ENCODE assay signal across 8 cellular contexts in the genomic region with DNA sequence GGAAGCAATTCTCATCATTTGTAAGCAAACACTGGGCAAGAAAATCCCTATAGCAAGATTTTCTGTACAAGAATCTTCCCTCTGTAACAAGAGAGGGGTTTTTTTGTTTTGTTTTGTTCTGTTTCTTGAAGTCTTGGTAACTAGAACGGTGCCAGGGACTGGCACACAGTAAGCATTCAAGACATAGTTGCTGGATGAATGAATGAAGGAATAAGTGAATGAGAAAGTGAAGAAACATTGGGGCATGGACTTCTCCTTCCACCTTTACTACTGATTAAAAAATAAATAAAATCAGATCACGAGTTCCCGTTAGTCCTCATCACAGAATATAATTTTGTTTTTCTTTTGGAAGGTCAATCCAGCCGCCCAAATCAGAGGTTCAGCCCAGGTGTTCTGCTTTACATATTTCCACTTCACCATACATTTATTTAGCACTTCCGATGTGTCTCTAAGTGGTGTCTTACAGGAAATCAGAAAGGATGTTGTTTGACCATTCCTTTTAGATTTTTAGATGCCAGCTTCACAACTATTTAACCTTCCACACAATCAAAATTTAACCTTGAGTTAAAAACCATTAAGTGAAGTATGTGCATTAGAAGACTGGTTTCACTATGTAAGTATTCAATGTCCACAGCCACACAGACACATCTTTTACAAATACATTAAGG.
A peak's percentile ranks its signal among the peaks of the same experiment; 100 is the strongest.
DNase-seq lines count a peak whose midpoint lies in the region; ATAC-seq and TF ChIP-seq lines count a peak whose summit lies in the region.
"Had no signal": no experiment of that assay in that cellular context is flagged by ENCODE, and none has a peak within 500 bp of the region (broad histone marks: within the 10 kb centered on the region; RNA-seq: fewer than 3 reads in every experiment).

No MANE protein-coding gene starts in this region.

- peak overlapping the region; percentile 41 for H3K4me2 ChIP-seq in OCI-LY1 (ENCODE audit: low read length)

- H3K27ac ChIP-seq in OCI-LY1 (ENCODE audit: low read depth, low read length, poor library complexity, severe bottlenecking) (peak overlapping the region; percentile 98), psoas muscle (peak overlapping the region; percentile 88)
- H3K27ac ChIP-seq: sigmoid colon had no signal

- H3K27me3 ChIP-seq in OCI-LY1 (ENCODE audit: insufficient read depth, low read length): no peaks in the 10 kb centered on the region
- no peaks in the 10 kb centered on the region for H3K27me3 ChIP-seq in psoas muscle (ENCODE audit: insufficient read depth in 3 of 3, low read length in 2 of 3)
- H3K27me3 ChIP-seq: sigmoid colon had no signal

- H3K79me2 ChIP-seq in OCI-LY1 (ENCODE audit: insufficient read depth, low read length): no peaks in the 10 kb centered on the region

- H3K9me3 ChIP-seq in OCI-LY1 (ENCODE audit: low read length) (no peaks in the 10 kb centered on the region), psoas muscle (no peaks in the 10 kb centered on the region)
- H3K9me3 ChIP-seq: sigmoid colon had no signal

- no peaks in the 10 kb centered on the region; the same call in 1 of the 2 replicates for H3F3A ChIP-seq in OCI-LY1 (ENCODE audit: insufficient read depth, low read length)

- no peak for DNase-seq in psoas muscle
- DNase-seq in DMS79 treated with DMSO at 0.1 percent for 48 hours (lab: John Stamatoyannopoulos, UW): no peak
- no peak for DNase-seq in Right ventricle myocardium inferior (ENCODE audit: missing footprints)
- DNase-seq in SHP77 (lab: John Stamatoyannopoulos, UW): no peak
- DNase-seq: sigmoid colon had no signal

- 82 to 89% (median 84%) methylated on average over 5 of the region's 5 CpGs for WGBS in psoas muscle, 3 donors

- no peaks in the 10 kb centered on the region for H3K9me2 ChIP-seq in OCI-LY1 (ENCODE audit: low read depth, low read length)

- peak overlapping the region; percentile 66 for H3K9ac ChIP-seq in OCI-LY1 (ENCODE audit: low read length)

- intact Hi-C loops in psoas muscle (cut with DNase I) (loop anchor here in 1 of 2 donors (10.0 kb wide), 1 partner anchor 118 kb away; no protein-coding TSS in a partner anchor), Right ventricle myocardium inferior (cut with DNase I) (no loop called here)

- H3K4me3 ChIP-seq in OCI-LY1 (ENCODE audit: low read depth, low read length, poor library complexity, severe bottlenecking) (peak overlapping the region; percentile 24), psoas muscle (no peak overlapping the region)
- H3K4me3 ChIP-seq: sigmoid colon had no signal

- no peaks in the 10 kb centered on the region for H4K20me1 ChIP-seq in OCI-LY1 (ENCODE audit: insufficient read depth, low read length)

- H3K4me1 ChIP-seq in OCI-LY1 (ENCODE audit: insufficient read depth, low read length, severe bottlenecking) (peaks cover 82% of the 10 kb centered on the region), psoas muscle (peaks cover 33% of the 10 kb centered on the region)

- H3K36me3 ChIP-seq in OCI-LY1 (ENCODE audit: insufficient read depth, low read length) (no peaks in the 10 kb centered on the region; the same call in 1 of the 2 replicates), psoas muscle (ENCODE audit: insufficient read depth in 1 of 2, low read depth in 1 of 2) (no peaks in the 10 kb centered on the region)
- H3K36me3 ChIP-seq: sigmoid colon had no signal

- H2AFZ ChIP-seq in OCI-LY1 (ENCODE audit: low read length): no peak overlapping the region

- TF ChIP-seq CTCF in OCI-LY1 (IDR thresholded peaks at IDR 0.05; ENCODE audit: low read length) (no peak), psoas muscle (IDR thresholded peaks at IDR 0.05) (no peak)

- ATAC-seq in GM19372 (IDR thresholded peaks at IDR 0.05; ENCODE audit: low read depth, unreplicated experiment) (peak; percentile 34), HG02870 (IDR thresholded peaks at IDR 0.05; ENCODE audit: unreplicated experiment) (peak; percentile 23), psoas muscle (no peak), Right ventricle myocardium inferior (no peak)

Comparison
In these comparisons a context has a peak if more than half of its experiments do, and no peak if none do; other contexts are left out.
1. ATAC-seq: peak in GM19372 (single experiment) and HG02870 (single experiment); none in psoas muscle (0 of 4) and Right ventricle myocardium inferior (single experiment).